16 cellular contexts compared by ENCODE assay signal in the genomic region with DNA sequence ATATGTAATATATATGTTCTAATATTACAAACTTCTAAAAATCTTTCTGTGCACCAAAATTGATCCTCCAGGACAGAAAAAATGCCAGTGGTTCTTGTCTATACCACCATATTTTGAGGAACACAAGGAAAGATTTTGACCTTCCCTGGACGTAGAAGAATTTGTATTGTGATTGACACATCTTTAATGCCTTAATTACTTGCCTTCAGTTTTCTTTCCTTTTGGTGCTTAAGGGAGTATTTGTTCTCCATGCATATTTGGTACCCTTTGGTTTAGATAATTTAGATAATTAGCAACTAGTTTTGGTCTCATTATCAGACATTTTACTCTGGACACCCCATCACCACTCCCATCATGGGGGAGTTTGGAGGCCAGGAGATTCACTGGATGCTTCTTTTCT. TPM values are rescaled to one million over a fixed set of nuclear protein-coding genes. Genes with fewer than 3 reads are reported as not detected.
DNase-seq lines count a peak whose midpoint lies in the region; ATAC-seq, FAIRE-seq and TF ChIP-seq lines count a peak whose summit lies in the region.
"Had no signal": no experiment of that assay in that cellular context is flagged by ENCODE, and none has a peak within 500 bp of the region (broad histone marks: within the 10 kb centered on the region; RNA-seq: fewer than 3 reads in every experiment).

No MANE protein-coding gene starts in this region.

- peaks cover 82% of the 10 kb centered on the region for H3K4me1 Mint-ChIP-seq in stimulated activated naive CD8-positive, alpha-beta T cell treated with anti-CD3 and anti-CD28 coated beads, Interleukin-15, Interleukin-2, amounts not matched to agents 100 ng/mL and 50 ng/mL, for 24 hours (ENCODE audit: low read depth)
- peaks cover 78% of the 10 kb centered on the region for H3K4me1 Mint-ChIP-seq in stimulated activated naive CD8-positive, alpha-beta T cell treated with anti-CD3 and anti-CD28 coated beads, Interleukin-15, amount 100 ng/mL, for 72 hours

- FAIRE-seq in GM12878 (lab: Jason Lieb, UNC): no peak

- H3K36me3 Mint-ChIP-seq in stimulated activated naive CD8-positive, alpha-beta T cell treated with anti-CD3 and anti-CD28 coated beads, Interleukin-15, Interleukin-2, amounts not matched to agents 100 ng/mL and 50 ng/mL, for 24 hours (ENCODE audit: low read depth): peaks cover 44% of the 10 kb centered on the region

- no peak for DNase-seq in stimulated activated naive CD8-positive, alpha-beta T cell treated with anti-CD3 and anti-CD28 coated beads, Interleukin-15, Interleukin-2, amounts not matched to agents 100 U/mL and 50 U/mL, for 24 hours
- no peak for DNase-seq in GM12878 (ENCODE audit: low read depth, low spot score)
- DNase-seq in stimulated activated naive CD8-positive, alpha-beta T cell treated with anti-CD3 and anti-CD28 coated beads, Interleukin-15, amount 100 ng/mL, for 72 hours: no peak
- no peak for DNase-seq in NCI-H345 treated with DMSO at 0.1 percent for 48 hours (lab: John Stamatoyannopoulos, UW; ENCODE audit: unreplicated experiment)
- no peak for DNase-seq in uterus
- DNase-seq: anterior cingulate cortex, DMS 273 treated with DMSO at 0.1 percent for 48 hours, NCI-H2081, NCI-H748 treated with DMSO at 0.1 percent for 48 hours, ovary had no signal

- H4K20me1 ChIP-seq in OCI-LY3 (ENCODE audit: insufficient read depth, low read length): peaks cover 93% of the 10 kb centered on the region
- H4K20me1 ChIP-seq in GM12878 (ENCODE audit: control insufficient read depth, insufficient read depth): peaks cover 12% of the 10 kb centered on the region; the same call in 1 of the 2 replicates

- TF ChIP-seq CTCF in OCI-LY3 (IDR thresholded peaks at IDR 0.05; ENCODE audit: low read depth, low read length) (no peak), GM12878 (IDR thresholded peaks at IDR 0.05 in 2 of 3, conservative IDR thresholded peaks at IDR 0.05 in 1 of 3; ENCODE audit: control insufficient read depth in 2 of 3, extremely low read depth in 1 of 3, insufficient read depth in 1 of 3, low read depth in 3 of 3, low read length in 3 of 3) (no peak), uterus (IDR thresholded peaks at IDR 0.05) (no peak)

- intact Hi-C loops in GM12878 (cut with micrococcal nuclease; ENCODE audit: unreplicated experiment) (no loop called here), uterus (cut with DNase I; ENCODE audit: low total_unique reads) (no loop called here)

- peaks cover 100% of the 10 kb centered on the region for H3K79me2 ChIP-seq in OCI-LY3 (ENCODE audit: low read length)
- H3K79me2 ChIP-seq in GM12878 (ENCODE audit: control insufficient read depth, insufficient read depth, low read length): peaks cover 92% of the 10 kb centered on the region

- BruUV-seq in GM12878 (replicated peaks; lab: Mats Ljungman, UMichigan): no TSS peak

- RAD21 ChIA-PET in GM12878 (lab: Charles Lee; ENCODE audit: unreplicated experiment): interaction anchor here (0.6 to 3.1 kb wide), 5 partner anchors 14 to 26 kb away, joined by 3 to 23 read pairs (median 7); no protein-coding TSS in a partner anchor

- H3K4me3 ChIP-seq in OCI-LY3 (ENCODE audit: low read length) (no peak overlapping the region), GM12878 (peak overlapping the region; percentile 43; the same call in 1 of the 2 replicates), uterus (no peak overlapping the region)
- H3K4me3 ChIP-seq: ovary, PC-9, thyroid gland had no signal

- SMC1A ChIA-PET in GM12878 (lab: Charles Lee; ENCODE audit: uncharacterized antibody, unreplicated experiment): interaction anchor here (1.9 to 7.8 kb wide), 2 partner anchors 20 kb away, joined by 8 to 69 read pairs; no protein-coding TSS in a partner anchor

- H3K27me3 ChIP-seq in OCI-LY3 (ENCODE audit: low read depth, low read length): no peaks in the 10 kb centered on the region
- no peaks in the 10 kb centered on the region for H3K27me3 ChIP-seq in GM12878 (replicated peaks in 1 of 2; ENCODE audit: control insufficient read depth in 2 of 2, insufficient read depth in 2 of 2, low read length in 1 of 2)
- H3K27me3 ChIP-seq in uterus: no peaks in the 10 kb centered on the region
- H3K27me3 ChIP-seq: ovary, thyroid gland had no signal

- peak overlapping the region; percentile 99 for H3K27ac Mint-ChIP-seq in stimulated activated naive CD8-positive, alpha-beta T cell treated with anti-CD3 and anti-CD28 coated beads, Interleukin-15, Interleukin-2, amounts not matched to agents 100 ng/mL and 50 ng/mL, for 24 hours
- H3K27ac Mint-ChIP-seq in stimulated activated naive CD8-positive, alpha-beta T cell treated with anti-CD3 and anti-CD28 coated beads, Interleukin-15, amount 100 ng/mL, for 72 hours: peak overlapping the region; percentile 22 to 60

- H3K9ac ChIP-seq in OCI-LY3 (ENCODE audit: low read length) (no peak overlapping the region), GM12878 (ENCODE audit: control insufficient read depth, insufficient read depth, low read length) (no peak overlapping the region)

- TF ChIP-seq RAD21 in GM12878 (IDR thresholded peaks at IDR 0.05; ENCODE audit: insufficient read depth, low read depth, low read length): no peak

- POLR2A ChIA-PET in GM12878 (lab: Charles Lee): interaction anchor here (0.7 to 6.3 kb wide), 2 partner anchors 15 to 17 kb away, joined by 3 to 63 read pairs; no protein-coding TSS in a partner anchor

- H3K27me3 Mint-ChIP-seq in stimulated activated naive CD8-positive, alpha-beta T cell treated with anti-CD3 and anti-CD28 coated beads, Interleukin-15, Interleukin-2, amounts not matched to agents 100 ng/mL and 50 ng/mL, for 24 hours: no peaks in the 10 kb centered on the region
- H3K27me3 Mint-ChIP-seq in stimulated activated naive CD8-positive, alpha-beta T cell treated with anti-CD3 and anti-CD28 coated beads, Interleukin-15, amount 100 ng/mL, for 72 hours: no peaks in the 10 kb centered on the region

- H3K4me2 ChIP-seq in OCI-LY3 (ENCODE audit: low read length) (peak overlapping the region; percentile 51; the same call in 1 of the 2 replicates), GM12878 (ENCODE audit: control insufficient read depth, insufficient read depth) (peak overlapping the region; percentile 96)
- H3K4me2 ChIP-seq: PC-9 had no signal

- no peaks in the 10 kb centered on the region for H3K9me3 ChIP-seq in OCI-LY3 (ENCODE audit: insufficient read depth, low read length)
- no peaks in the 10 kb centered on the region; the same call in 2 of the 3 replicates for H3K9me3 ChIP-seq in GM12878 (replicated peaks; ENCODE audit: control insufficient read depth, insufficient read depth, low read length)
- no peaks in the 10 kb centered on the region for H3K9me3 ChIP-seq in uterus
- H3K9me3 ChIP-seq: ovary, thyroid gland had no signal

- no peak for TF ChIP-seq POLR2A in GM12878 (IDR thresholded peaks at IDR 0.05; ENCODE audit: low read depth, low read length)
- no peak for TF ChIP-seq POLR2A in uterus (IDR thresholded peaks at IDR 0.05)

- H2AFZ ChIP-seq in OCI-LY3 (ENCODE audit: low read depth, low read length) (no peak overlapping the region), GM12878 (ENCODE audit: control insufficient read depth, low read depth, low read length) (no peak overlapping the region)
- H2AFZ ChIP-seq: PC-9 had no signal

- H3K36me3 ChIP-seq in OCI-LY3 (replicated peaks; ENCODE audit: low read depth, low read length) (peaks cover 48% of the 10 kb centered on the region), GM12878 (ENCODE audit: control insufficient read depth in 2 of 2, insufficient read depth in 2 of 2, low read length in 1 of 2) (peaks cover 10 to 15% of the 10 kb centered on the region in 2 experiments), uterus (no peaks in the 10 kb centered on the region)
- H3K36me3 ChIP-seq: ovary, thyroid gland had no signal

- H3K4me1 ChIP-seq in OCI-LY3 (ENCODE audit: low read length): peaks cover 47% of the 10 kb centered on the region
- H3K4me1 ChIP-seq in GM12878 (ENCODE audit: control insufficient read depth, insufficient read depth, low read length): peaks cover 73% of the 10 kb centered on the region
- H3K4me1 ChIP-seq in uterus: no peaks in the 10 kb centered on the region

- ATAC-seq in stimulated activated naive CD8-positive, alpha-beta T cell treated with anti-CD3 and anti-CD28 coated beads, Interleukin-15, Interleukin-2, amounts not matched to agents 100 U/mL and 50 U/mL, for 24 hours: no peak
- ATAC-seq in GM12878 (no peak), GM18870 (IDR thresholded peaks at IDR 0.05; ENCODE audit: unreplicated experiment) (no peak)
- no peak for ATAC-seq in stimulated activated naive CD8-positive, alpha-beta T cell treated with anti-CD3 and anti-CD28 coated beads, Interleukin-15, amount 100 ng/mL, for 72 hours
- ATAC-seq: left lobe of liver had no signal

- no peak for TF ChIP-seq EP300 in GM12878 (IDR thresholded peaks at IDR 0.05; ENCODE audit: borderline replicate concordance in 1 of 2, control insufficient read depth in 1 of 2, low read depth in 2 of 2, low read length in 2 of 2)

- CTCF ChIA-PET in GM12878 (lab: Yijun Ruan, JAX): interaction anchor here (1.9 kb wide), 1 partner anchor 22 kb away, joined by 6 read pairs; no protein-coding TSS in a partner anchor

- H3K27ac ChIP-seq in OCI-LY3 (ENCODE audit: low read length) (no peak overlapping the region), GM12878 (ENCODE audit: control insufficient read depth, insufficient read depth) (peak overlapping the region; percentile 78), uterus (no peak overlapping the region)
- H3K27ac ChIP-seq: ovary, PC-9 had no signal

- WGBS in GM12878 (ENCODE audit: insufficient coverage, insufficient replicate concordance, low lambda C conversion rate, missing lambda C conversion rate): 0% methylated on average over 1 of the region's 1 CpG

- no peaks in the 10 kb centered on the region for H3K9me3 Mint-ChIP-seq in stimulated activated naive CD8-positive, alpha-beta T cell treated with anti-CD3 and anti-CD28 coated beads, Interleukin-15, Interleukin-2, amounts not matched to agents 100 ng/mL and 50 ng/mL, for 24 hours
- H3K9me3 Mint-ChIP-seq in stimulated activated naive CD8-positive, alpha-beta T cell treated with anti-CD3 and anti-CD28 coated beads, Interleukin-15, amount 100 ng/mL, for 72 hours: peaks cover 0 to 5% of the 10 kb centered on the region in 2 donors

- in situ Hi-C loops in GM12878 (cut with MboI): no loop called here

- peak overlapping the region; percentile 79 for H3K4me3 Mint-ChIP-seq in stimulated activated naive CD8-positive, alpha-beta T cell treated with anti-CD3 and anti-CD28 coated beads, Interleukin-15, Interleukin-2, amounts not matched to agents 100 ng/mL and 50 ng/mL, for 24 hours
- H3K4me3 Mint-ChIP-seq in stimulated activated naive CD8-positive, alpha-beta T cell treated with anti-CD3 and anti-CD28 coated beads, Interleukin-15, amount 100 ng/mL, for 72 hours: peak overlapping the region; percentile 77 to 85

RNA-seq across cellular contexts. Expression of a gene that starts 27.6 kb away (rescaled TPM):
- 156 and 174 TPM in 2 replicates for total RNA-seq in GM12878 (2013; cell fraction: nucleolus; rRNA removed)
- total RNA-seq in GM12878 (2014; rRNA removed) (33.3 and 40.3 TPM in 2 replicates), GM12878 (2014; rRNA removed; fragmentation: Illumina TruSeq; extraction: Trizol) (34.3 and 36.5 TPM in 2 replicates), GM12878 (2021) (55.2 and 60.1 TPM in 2 replicates), uterus (10 to 100 TPM in 3 of 4 donors, 1 to 10 TPM in 1; 7.4 to 33.1 (median 22.1) TPM)
- polyA plus RNA-seq in GM12878 (2011; ENCODE audit: low read depth): 27.5 TPM
- polyA plus RNA-seq in GM12878 (2011; rRNA removed) (66.3 and 70.1 TPM in 2 replicates), GM12878 (2014; fragmentation: Illumina TruSeq; extraction: Trizol) (18.1 and 33.6 TPM in 2 replicates), GM12878 (2014; fragmentation: Nextera tagmentation; extraction: Ambion mirVana) (1 to 10 TPM; 3.0 to 4.0 TPM), GM12878 (2014; rRNA removed) (46.1 and 46.3 TPM in 2 replicates), GM12878 (2016; fragmentation: Nextera tagmentation; extraction: Ambion mirVana) (10 to 100 TPM; 36.4 to 40.9 TPM)
- polyA plus RNA-seq in GM12878 (2011; cell fraction: cytosol; rRNA removed): 68.7 and 74.7 TPM in 2 replicates
- polyA plus RNA-seq in GM12878 (2011; cell fraction: nucleus; rRNA removed): 140 and 141 TPM in 2 replicates
- 47.2 and 61.2 TPM in 2 replicates for polyA plus RNA-seq in GM12878 (2012)
- polyA minus RNA-seq in GM12878 (2011; rRNA and poly(A)+ RNA removed): 147 and 149 TPM in 2 replicates
- 32.7 and 34.7 TPM in 2 replicates for polyA minus RNA-seq in GM12878 (2011; cell fraction: cytosol; rRNA and poly(A)+ RNA removed)
- polyA minus RNA-seq in GM12878 (2011; cell fraction: nucleus; rRNA and poly(A)+ RNA removed): 56.5 and 77.2 TPM in 2 replicates
